ENCODE assay signal across 2 cellular contexts in genomic region chr10:86330778-86331763, GRCh38.
TF ChIP-seq lines count a peak whose summit lies in the region.

No MANE protein-coding gene starts in this region.

TF ChIP-seq in HCT116, 20 proteins besides CTCF, POLR2A, EP300 and RAD21:
- no peak for TF ChIP-seq EGR1 (IDR thresholded peaks at IDR 0.05; ENCODE audit: low read depth)
- no peak for TF ChIP-seq JUND (IDR thresholded peaks at IDR 0.05)
- no peak for TF ChIP-seq ATF3 (IDR thresholded peaks at IDR 0.05)
- TF ChIP-seq, protein P1, sequence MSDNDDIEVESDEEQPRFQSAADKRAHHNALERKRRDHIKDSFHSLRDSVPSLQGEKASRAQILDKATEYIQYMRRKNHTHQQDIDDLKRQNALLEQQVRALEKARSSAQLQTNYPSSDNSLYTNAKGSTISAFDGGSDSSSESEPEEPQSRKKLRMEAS (IDR thresholded peaks at IDR 0.05) = no peak
- no peak for TF ChIP-seq FOSL1 (IDR thresholded peaks at IDR 0.05; ENCODE audit: low read depth)
- no peak for TF ChIP-seq CBX3 (IDR thresholded peaks at IDR 0.05; ENCODE audit: low read depth)

TF ChIP-seq in GM12878, 131 proteins besides CTCF, POLR2A, EP300 and RAD21:
- no peak for TF ChIP-seq ZNF384 (IDR thresholded peaks at IDR 0.05; ENCODE audit: borderline replicate concordance, low read depth, low read length)
- peak; percentile 3 for TF ChIP-seq USF1 (IDR thresholded peaks at IDR 0.05; ENCODE audit: borderline replicate concordance, extremely low read length, insufficient read depth, low read depth, low read length)
